Comparison of ENCODE assay signal across 18 cellular contexts in genomic region chr18:41645600-41646360, GRCh38.
DNase-seq lines count a peak whose midpoint lies in the region; ATAC-seq, FAIRE-seq and TF ChIP-seq lines count a peak whose summit lies in the region.
"Had no signal": no experiment of that assay in that cellular context is flagged by ENCODE, and none has a peak within 500 bp of the region (broad histone marks: within the 10 kb centered on the region; RNA-seq: fewer than 3 reads in every experiment).

No MANE protein-coding gene starts in this region.

- peaks cover 18% of the 10 kb centered on the region; the same call in 1 of the 2 replicates for H3K4me1 ChIP-seq in HepG2 (ENCODE audit: insufficient read depth, low read length)
- no peaks in the 10 kb centered on the region for H3K4me1 ChIP-seq in right lobe of liver
- no peaks in the 10 kb centered on the region for H3K4me1 ChIP-seq in spleen
- H3K4me1 ChIP-seq in PC-9 (replicated peaks; ENCODE audit: insufficient read depth): no peaks in the 10 kb centered on the region
- H3K4me1 ChIP-seq in vagina: no peaks in the 10 kb centered on the region

- in situ Hi-C loops in HepG2 (cut with HindIII; ENCODE audit: extremely low pct_ligation_motif_present, low pct_unique_long_range_greater_than_20kb): no loop called here

- 68% methylated on average over 1 of the region's 1 CpG for WGBS in HepG2 (ENCODE audit: low lambda C conversion rate)
- WGBS in right lobe of liver (ENCODE audit: insufficient coverage, low coverage, low lambda C conversion rate, missing lambda C conversion rate): 62% methylated on average over 1 of the region's 1 CpG
- 21 to 56% (median 35%) methylated on average over 1 of the region's 1 CpG for WGBS in spleen, 5 donors

- ATAC-seq in HepG2 (no peak), right lobe of liver (no peak), T-cell (replicated peaks in 1 of 4) (no peak)
- ATAC-seq: T-helper 17 cell had no signal

- H3K4me3 Mint-ChIP-seq in T-cell: no peak overlapping the region
- H3K4me3 Mint-ChIP-seq: T-helper 17 cell had no signal

- H3K9me3 ChIP-seq in HepG2 (ENCODE audit: low read length): no peaks in the 10 kb centered on the region
- H3K9me3 ChIP-seq in right lobe of liver: no peaks in the 10 kb centered on the region
- peaks cover 0 to 9% (median 0%) of the 10 kb centered on the region in 8 donors for H3K9me3 ChIP-seq in spleen
- H3K9me3 ChIP-seq in PC-9 (ENCODE audit: insufficient read depth, low read depth): no peaks in the 10 kb centered on the region
- no peaks in the 10 kb centered on the region for H3K9me3 ChIP-seq in vagina
- H3K9me3 ChIP-seq: neutrophil had no signal

- no peak overlapping the region for H3K4me3 ChIP-seq in HepG2 (replicated peaks in 1 of 3; ENCODE audit: insufficient read depth in 1 of 3, low read depth in 2 of 3, low read length in 3 of 3)
- H3K4me3 ChIP-seq in right lobe of liver: no peak overlapping the region
- H3K4me3 ChIP-seq in spleen: no peak overlapping the region
- no peak overlapping the region for H3K4me3 ChIP-seq in PC-9
- H3K4me3 ChIP-seq in vagina: no peak overlapping the region

- no peak overlapping the region for H3K9ac ChIP-seq in HepG2 (ENCODE audit: insufficient read depth, low read depth, low read length)

- no peaks in the 10 kb centered on the region for H3K36me3 Mint-ChIP-seq in T-cell

- H2AFZ ChIP-seq in HepG2 (ENCODE audit: low read length) (no peak overlapping the region), PC-9 (no peak overlapping the region)

- no peak for TF ChIP-seq CTCF in HepG2 (CRISPR knock-in tag; IDR thresholded peaks at IDR 0.05)
- no peak for TF ChIP-seq CTCF in right lobe of liver (IDR thresholded peaks at IDR 0.05)
- TF ChIP-seq CTCF in spleen (IDR thresholded peaks at IDR 0.05 in 8 of 11, conservative IDR thresholded peaks at IDR 0.05 in 3 of 11): no peak
- TF ChIP-seq CTCF in PC-9 (conservative IDR thresholded peaks at IDR 0.05): no peak
- no peak for TF ChIP-seq CTCF in vagina (IDR thresholded peaks at IDR 0.05)

- H3K27ac Mint-ChIP-seq in T-cell: no peak overlapping the region
- H3K27ac Mint-ChIP-seq: T-helper 17 cell had no signal

- no peak for TF ChIP-seq EP300 in HepG2 (IDR thresholded peaks at IDR 0.05; ENCODE audit: low read depth in 2 of 2, low read length in 2 of 2)
- no peak for TF ChIP-seq EP300 in HepG2 (CRISPR knock-in tag; IDR thresholded peaks at IDR 0.05; ENCODE audit: borderline replicate concordance)

- no peaks in the 10 kb centered on the region for H3F3A ChIP-seq in PC-9 (ENCODE audit: insufficient read depth, low read depth)

- H3K4me2 ChIP-seq in HepG2 (ENCODE audit: low read depth, low read length) (no peak overlapping the region), PC-9 (no peak overlapping the region)

- TF ChIP-seq POLR2A in HepG2 (IDR thresholded peaks at IDR 0.05; ENCODE audit: insufficient read depth in 1 of 2, low read depth in 2 of 2, low read length in 2 of 2) (no peak), right lobe of liver (IDR thresholded peaks at IDR 0.05) (no peak), spleen (IDR thresholded peaks at IDR 0.05) (no peak), vagina (IDR thresholded peaks at IDR 0.05) (no peak)

- POLR2A ChIA-PET in HepG2 (lab: Yijun Ruan, JAX): no interaction called here
- POLR2A ChIA-PET in PC-9 (lab: Charles Lee; ENCODE audit: unreplicated experiment): no interaction called here
- POLR2A ChIA-PET in T-cell (lab: Charles Lee): no interaction called here

- H3K79me2 ChIP-seq in HepG2 (ENCODE audit: insufficient read depth, low read length) (no peaks in the 10 kb centered on the region), PC-9 (ENCODE audit: low read depth) (no peaks in the 10 kb centered on the region)

- no TSS peak for BruUV-seq in HepG2 (replicated peaks; lab: Mats Ljungman, UMichigan)
- no TSS peak for BruUV-seq in PC-9 (replicated peaks; lab: Mats Ljungman, UMichigan)

- peaks cover 10 to 15% (median 10%) of the 10 kb centered on the region in 3 donors for H3K9me3 Mint-ChIP-seq in T-cell

- intact Hi-C loops in HepG2 (cut with micrococcal nuclease; ENCODE audit: unreplicated experiment): loop anchor here (2.0 kb wide), 1 partner anchor 73 kb away; no protein-coding TSS in a partner anchor
- intact Hi-C loops in right lobe of liver (cut with DNase I): no loop called here
- intact Hi-C loops in spleen (cut with DNase I; ENCODE audit: low total_unique reads): no loop called here
- intact Hi-C loops in PC-9 (cut with micrococcal nuclease; ENCODE audit: unreplicated experiment): no loop called here
- intact Hi-C loops in vagina (cut with DNase I): no loop called here

- H4K20me1 ChIP-seq in HepG2 (ENCODE audit: insufficient read depth, low read length): no peaks in the 10 kb centered on the region
- H4K20me1 ChIP-seq in PC-9 (ENCODE audit: insufficient read depth): no peaks in the 10 kb centered on the region

- no peaks in the 10 kb centered on the region for H3K27me3 Mint-ChIP-seq in T-cell
- H3K27me3 Mint-ChIP-seq: T-helper 17 cell had no signal

- no peak for TF ChIP-seq RAD21 in HepG2 (CRISPR knock-in tag; IDR thresholded peaks at IDR 0.05)

- no peak for FAIRE-seq in HepG2 (lab: Jason Lieb, UNC)
- FAIRE-seq: endometrium had no signal

- H3K27ac ChIP-seq in HepG2 (ENCODE audit: extremely low read length, insufficient read depth, low read length) (no peak overlapping the region), right lobe of liver (no peak overlapping the region), spleen (no peak overlapping the region), PC-9 (no peak overlapping the region), vagina (no peak overlapping the region)
- H3K27ac ChIP-seq: neutrophil, RWPE1 had no signal

- DNase-seq in HepG2 (ENCODE audit: low spot score) (no peak), right lobe of liver (no peak), NCI-H2029 (lab: John Stamatoyannopoulos, UW) (peak; percentile 47), SKM-1 (lab: John Stamatoyannopoulos, UW; ENCODE audit: unreplicated experiment) (peak; percentile 85), spleen (no peak), PC-9 (no peak), T-cell (no peak), vagina (ENCODE audit: extremely low spot score in 2 of 2) (no peak)
- DNase-seq: activated CD4-positive, alpha-beta T cell treated with anti-CD3 and anti-CD28 coated beads for 1 hour; activated effector memory CD4-positive, alpha-beta T cell treated with Interleukin-2 at 50 U/mL for 16 hours; amniotic stem cell; foreskin fibroblast; HCEC 1CT; NCI-H524; T-helper 17 cell had no signal

- H3K36me3 ChIP-seq in HepG2 (replicated peaks in 1 of 2; ENCODE audit: control insufficient read depth in 1 of 2, insufficient read depth in 2 of 2, low read length in 2 of 2): no peaks in the 10 kb centered on the region
- no peaks in the 10 kb centered on the region for H3K36me3 ChIP-seq in right lobe of liver
- no peaks in the 10 kb centered on the region for H3K36me3 ChIP-seq in spleen
- H3K36me3 ChIP-seq in PC-9 (ENCODE audit: low read depth): no peaks in the 10 kb centered on the region
- no peaks in the 10 kb centered on the region for H3K36me3 ChIP-seq in vagina
- H3K36me3 ChIP-seq: neutrophil had no signal

- no peaks in the 10 kb centered on the region for H3K4me1 Mint-ChIP-seq in T-cell
- H3K4me1 Mint-ChIP-seq: T-helper 17 cell had no signal

- H3K27me3 ChIP-seq in HepG2 (ENCODE audit: control insufficient read depth in 1 of 2, insufficient read depth in 2 of 2, low read length in 2 of 2) (no peaks in the 10 kb centered on the region), right lobe of liver (no peaks in the 10 kb centered on the region), spleen (replicated peaks in 1 of 7) (no peaks in the 10 kb centered on the region), PC-9 (ENCODE audit: insufficient read depth, low read depth) (no peaks in the 10 kb centered on the region), vagina (no peaks in the 10 kb centered on the region)
- H3K27me3 ChIP-seq: neutrophil had no signal

- H3K9me2 ChIP-seq in PC-9 (ENCODE audit: insufficient read depth): no peaks in the 10 kb centered on the region

- CTCF ChIA-PET in HepG2 (lab: Yijun Ruan, JAX; ENCODE audit: low intra/inter-chr PET ratio, low total read pairs): no interaction called here
- CTCF ChIA-PET in PC-9 (lab: Charles Lee): no interaction called here
- CTCF ChIA-PET in T-cell (lab: Charles Lee): interaction anchor here in 1 of 2 donors (0.6 kb wide), 1 partner anchor 943 kb away, joined by 3 read pairs; no protein-coding TSS in a partner anchor

TF ChIP-seq in HepG2, 621 proteins besides CTCF, POLR2A, EP300 and RAD21:
- TF ChIP-seq ZNF609 (CRISPR knock-in tag; IDR thresholded peaks at IDR 0.05; ENCODE audit: borderline replicate concordance) (no peak), ZNF12 (CRISPR knock-in tag; IDR thresholded peaks at IDR 0.05) (peak; percentile 87)

Comparison
In these comparisons a context has a peak if more than half of its experiments do, and no peak if none do; other contexts are left out.
1. DNase-seq: peak in NCI-H2029 (single experiment) and SKM-1 (single experiment); none in HepG2 (single experiment), right lobe of liver (0 of 3), spleen (single experiment), PC-9 (0 of 2), T-cell (0 of 34) and vagina (0 of 2).